Comparison of ENCODE assay signal across 2 cellular contexts in genomic region chr9:38030658-38031057, GRCh38.
TF ChIP-seq lines count a peak whose summit lies in the region.

No MANE protein-coding gene starts in this region.

TF ChIP-seq in HepG2, 621 proteins besides CTCF, POLR2A, EP300 and RAD21:
- TF ChIP-seq GPN1 (CRISPR knock-in tag; IDR thresholded peaks at IDR 0.05; ENCODE audit: borderline replicate concordance): no peak
- TF ChIP-seq ZNF629 (CRISPR knock-in tag; conservative IDR thresholded peaks at IDR 0.05): peak; percentile 92
- TF ChIP-seq KDM1A (CRISPR knock-in tag; IDR thresholded peaks at IDR 0.05): 0 out of 2 replicates have a peak, but pooled peaks have one; percentile 27
- TF ChIP-seq, protein P1, sequence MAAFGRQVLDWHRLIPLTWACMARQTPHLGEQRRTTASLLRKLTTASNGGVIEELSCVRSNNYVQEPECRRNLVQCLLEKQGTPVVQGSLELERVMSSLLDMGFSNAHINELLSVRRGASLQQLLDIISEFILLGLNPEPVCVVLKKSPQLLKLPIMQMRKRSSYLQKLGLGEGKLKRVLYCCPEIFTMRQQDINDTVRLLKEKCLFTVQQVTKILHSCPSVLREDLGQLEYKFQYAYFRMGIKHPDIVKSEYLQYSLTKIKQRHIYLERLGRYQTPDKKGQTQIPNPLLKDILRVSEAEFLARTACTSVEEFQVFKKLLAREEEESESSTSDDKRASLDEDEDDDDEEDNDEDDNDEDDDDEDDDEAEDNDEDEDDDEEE (CRISPR knock-in tag; IDR thresholded peaks at IDR 0.05): no peak
- no peak for TF ChIP-seq TAF15 (IDR thresholded peaks at IDR 0.05; ENCODE audit: low read depth, low read length, poor library complexity, severe bottlenecking)
- TF ChIP-seq ZMYM3 (CRISPR knock-in tag; IDR thresholded peaks at IDR 0.05): peak; percentile 39; the same call in 1 of the 2 replicates

TF ChIP-seq in liver, 16 proteins besides CTCF, POLR2A, EP300 and RAD21:
- TF ChIP-seq HNF4A (conservative IDR thresholded peaks at IDR 0.05): no peak
- no peak for TF ChIP-seq SP1 (IDR thresholded peaks at IDR 0.05)
- TF ChIP-seq, protein P2, sequence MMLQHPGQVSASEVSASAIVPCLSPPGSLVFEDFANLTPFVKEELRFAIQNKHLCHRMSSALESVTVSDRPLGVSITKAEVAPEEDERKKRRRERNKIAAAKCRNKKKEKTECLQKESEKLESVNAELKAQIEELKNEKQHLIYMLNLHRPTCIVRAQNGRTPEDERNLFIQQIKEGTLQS (IDR thresholded peaks at IDR 0.05): no peak
- no peak for TF ChIP-seq TAF1 (conservative IDR thresholded peaks at IDR 0.05)
- TF ChIP-seq, protein P3, sequence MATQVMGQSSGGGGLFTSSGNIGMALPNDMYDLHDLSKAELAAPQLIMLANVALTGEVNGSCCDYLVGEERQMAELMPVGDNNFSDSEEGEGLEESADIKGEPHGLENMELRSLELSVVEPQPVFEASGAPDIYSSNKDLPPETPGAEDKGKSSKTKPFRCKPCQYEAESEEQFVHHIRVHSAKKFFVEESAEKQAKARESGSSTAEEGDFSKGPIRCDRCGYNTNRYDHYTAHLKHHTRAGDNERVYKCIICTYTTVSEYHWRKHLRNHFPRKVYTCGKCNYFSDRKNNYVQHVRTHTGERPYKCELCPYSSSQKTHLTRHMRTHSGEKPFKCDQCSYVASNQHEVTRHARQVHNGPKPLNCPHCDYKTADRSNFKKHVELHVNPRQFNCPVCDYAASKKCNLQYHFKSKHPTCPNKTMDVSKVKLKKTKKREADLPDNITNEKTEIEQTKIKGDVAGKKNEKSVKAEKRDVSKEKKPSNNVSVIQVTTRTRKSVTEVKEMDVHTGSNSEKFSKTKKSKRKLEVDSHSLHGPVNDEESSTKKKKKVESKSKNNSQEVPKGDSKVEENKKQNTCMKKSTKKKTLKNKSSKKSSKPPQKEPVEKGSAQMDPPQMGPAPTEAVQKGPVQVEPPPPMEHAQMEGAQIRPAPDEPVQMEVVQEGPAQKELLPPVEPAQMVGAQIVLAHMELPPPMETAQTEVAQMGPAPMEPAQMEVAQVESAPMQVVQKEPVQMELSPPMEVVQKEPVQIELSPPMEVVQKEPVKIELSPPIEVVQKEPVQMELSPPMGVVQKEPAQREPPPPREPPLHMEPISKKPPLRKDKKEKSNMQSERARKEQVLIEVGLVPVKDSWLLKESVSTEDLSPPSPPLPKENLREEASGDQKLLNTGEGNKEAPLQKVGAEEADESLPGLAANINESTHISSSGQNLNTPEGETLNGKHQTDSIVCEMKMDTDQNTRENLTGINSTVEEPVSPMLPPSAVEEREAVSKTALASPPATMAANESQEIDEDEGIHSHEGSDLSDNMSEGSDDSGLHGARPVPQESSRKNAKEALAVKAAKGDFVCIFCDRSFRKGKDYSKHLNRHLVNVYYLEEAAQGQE (IDR thresholded peaks at IDR 0.05): no peak
- TF ChIP-seq, protein P4, sequence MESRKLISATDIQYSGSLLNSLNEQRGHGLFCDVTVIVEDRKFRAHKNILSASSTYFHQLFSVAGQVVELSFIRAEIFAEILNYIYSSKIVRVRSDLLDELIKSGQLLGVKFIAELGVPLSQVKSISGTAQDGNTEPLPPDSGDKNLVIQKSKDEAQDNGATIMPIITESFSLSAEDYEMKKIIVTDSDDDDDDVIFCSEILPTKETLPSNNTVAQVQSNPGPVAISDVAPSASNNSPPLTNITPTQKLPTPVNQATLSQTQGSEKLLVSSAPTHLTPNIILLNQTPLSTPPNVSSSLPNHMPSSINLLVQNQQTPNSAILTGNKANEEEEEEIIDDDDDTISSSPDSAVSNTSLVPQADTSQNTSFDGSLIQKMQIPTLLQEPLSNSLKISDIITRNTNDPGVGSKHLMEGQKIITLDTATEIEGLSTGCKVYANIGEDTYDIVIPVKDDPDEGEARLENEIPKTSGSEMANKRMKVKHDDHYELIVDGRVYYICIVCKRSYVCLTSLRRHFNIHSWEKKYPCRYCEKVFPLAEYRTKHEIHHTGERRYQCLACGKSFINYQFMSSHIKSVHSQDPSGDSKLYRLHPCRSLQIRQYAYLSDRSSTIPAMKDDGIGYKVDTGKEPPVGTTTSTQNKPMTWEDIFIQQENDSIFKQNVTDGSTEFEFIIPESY (IDR thresholded peaks at IDR 0.05): no peak
- TF ChIP-seq FOXA2 (IDR thresholded peaks at IDR 0.05): no peak
- no peak for TF ChIP-seq GABPA (IDR thresholded peaks at IDR 0.05 in 1 of 2, conservative IDR thresholded peaks at IDR 0.05 in 1 of 2)
- TF ChIP-seq JUND (IDR thresholded peaks at IDR 0.05): no peak
- no peak for TF ChIP-seq EGR1 (IDR thresholded peaks at IDR 0.05; ENCODE audit: low read depth in 2 of 2)
- TF ChIP-seq HNF4G (IDR thresholded peaks at IDR 0.05): no peak
- no peak for TF ChIP-seq FOXA1 (IDR thresholded peaks at IDR 0.05)
- no peak for TF ChIP-seq NR2F2 (IDR thresholded peaks at IDR 0.05)
- TF ChIP-seq YY1 (IDR thresholded peaks at IDR 0.05): no peak
- no peak for TF ChIP-seq RXRA (IDR thresholded peaks at IDR 0.05)
- TF ChIP-seq, protein P5, sequence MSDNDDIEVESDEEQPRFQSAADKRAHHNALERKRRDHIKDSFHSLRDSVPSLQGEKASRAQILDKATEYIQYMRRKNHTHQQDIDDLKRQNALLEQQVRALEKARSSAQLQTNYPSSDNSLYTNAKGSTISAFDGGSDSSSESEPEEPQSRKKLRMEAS (IDR thresholded peaks at IDR 0.05): no peak
